Comparison of ENCODE assay signal across 29 cellular contexts in the genomic region with DNA sequence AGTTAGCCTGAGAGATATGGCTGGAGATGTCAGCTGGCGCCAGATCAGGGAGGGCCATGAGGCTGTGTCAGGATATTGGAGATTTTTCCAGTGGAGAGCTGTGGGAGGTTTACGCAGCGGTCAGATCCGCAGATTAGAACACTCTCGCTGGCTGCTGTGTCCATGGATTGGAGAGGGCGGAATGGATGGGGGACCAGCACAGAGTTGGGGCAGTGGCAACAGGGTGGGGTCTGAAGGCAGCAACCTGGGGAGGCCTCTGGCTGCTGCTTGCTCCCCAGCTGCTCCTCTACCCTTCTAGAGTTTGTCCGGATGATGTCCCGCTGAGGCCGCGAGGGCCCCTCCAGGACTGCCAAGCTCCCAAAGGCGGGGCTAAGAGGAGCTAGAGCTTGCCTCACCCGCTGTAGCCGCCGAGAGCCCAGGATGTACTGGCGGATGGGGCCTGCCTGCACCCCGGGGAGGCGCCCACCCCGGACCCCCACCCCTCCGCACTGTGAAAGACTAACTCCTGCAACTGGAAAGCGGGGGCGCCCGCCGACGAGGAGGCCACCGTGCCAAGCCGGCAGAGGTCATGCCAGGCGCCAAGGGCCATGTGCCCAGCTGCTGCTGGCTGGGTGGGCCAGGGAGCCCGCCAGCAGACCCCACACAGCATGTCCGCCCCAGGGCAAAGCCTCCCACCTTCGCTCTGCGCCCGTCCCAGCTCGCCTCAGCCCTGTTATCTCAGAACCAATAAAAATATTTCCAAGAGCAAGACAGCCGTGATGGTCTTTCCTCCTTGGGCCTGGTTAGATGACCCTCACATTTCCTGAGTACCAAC. TPM values are rescaled to one million over a fixed set of nuclear protein-coding genes. Genes with fewer than 3 reads are reported as not detected.
A peak's percentile ranks its signal among the peaks of the same experiment; 100 is the strongest.
DNase-seq lines count a peak whose midpoint lies in the region; ATAC-seq and TF ChIP-seq lines count a peak whose summit lies in the region.
"Had no signal": no experiment of that assay in that cellular context is flagged by ENCODE, and none has a peak within 500 bp of the region (broad histone marks: within the 10 kb centered on the region; RNA-seq: fewer than 3 reads in every experiment).

No MANE protein-coding gene starts in this region.

- peak overlapping the region; percentile 51 for H3K27ac Mint-ChIP-seq in activated CD4-positive, alpha-beta T cell treated with anti-CD3 and anti-CD28 coated beads for 36 hours
- H3K27ac Mint-ChIP-seq in chondrocyte (ENCODE audit: unreplicated experiment) = no peak overlapping the region
- no peak overlapping the region for H3K27ac Mint-ChIP-seq in HFFc6
- H3K27ac Mint-ChIP-seq: activated T-cell treated with anti-CD3 and anti-CD28 coated beads, Interleukin-2, amount 50 U/mL, for 24 hours; endodermal cell; T-cell had no signal

- POLR2A ChIA-PET in activated CD4-positive, alpha-beta T cell treated with anti-CD3 and anti-CD28 coated beads for 36 hours (lab: Charles Lee) = interaction anchor here (0.6 kb wide), 1 partner anchor 514 kb away, joined by 7 read pairs; no protein-coding TSS in a partner anchor

- CTCF ChIA-PET in activated CD4-positive, alpha-beta T cell treated with anti-CD3 and anti-CD28 coated beads for 36 hours (lab: Charles Lee) = interaction anchor here (0.5 to 1.0 kb wide), 3 partner anchors 17 to 320 kb away, joined by 3 to 5 read pairs (median 3); no protein-coding TSS in a partner anchor

- no peak overlapping the region for H3K4me3 ChIP-seq in skeletal muscle satellite cell (ENCODE audit: low read length)
- H3K4me3 ChIP-seq: coronary artery, esophagus squamous epithelium, gastrocnemius medialis, lung, skin epidermis had no signal

- no peaks in the 10 kb centered on the region for H3K9me3 Mint-ChIP-seq in activated CD4-positive, alpha-beta T cell treated with anti-CD3 and anti-CD28 coated beads for 36 hours (ENCODE audit: low read depth)
- H3K9me3 Mint-ChIP-seq in chondrocyte (ENCODE audit: low read depth) (no peaks in the 10 kb centered on the region), HFFc6 (no peaks in the 10 kb centered on the region)
- H3K9me3 Mint-ChIP-seq: activated T-cell treated with anti-CD3 and anti-CD28 coated beads, Interleukin-2, amount 50 U/mL, for 24 hours; endodermal cell; T-cell had no signal

- DNase-seq in activated CD4-positive, alpha-beta T cell treated with anti-CD3 and anti-CD28 coated beads for 36 hours = no peak
- no peak for DNase-seq in activated CD4-positive, alpha-beta T cell treated with anti-CD3 and anti-CD28 coated beads, Interleukin-2, amount 50 U/mL, for 4 hours
- peak; percentile 45 for DNase-seq in NCI-H82 (lab: John Stamatoyannopoulos, UW)
- DNase-seq in chondrocyte (ENCODE audit: low spot score) = peak; percentile 77
- DNase-seq in HFFc6 = no peak
- no peak for DNase-seq in hypothalamus (lab: John Stamatoyannopoulos, UW)
- DNase-seq: activated CD4-positive, alpha-beta T cell treated with anti-CD3 and anti-CD28 coated beads for 4 hours; activated T-cell treated with anti-CD3 and anti-CD28 coated beads, Interleukin-2, amount 50 U/mL, for 24 hours; Calu3; DND-41; endodermal cell; esophagus squamous epithelium; gastrocnemius medialis; GOT3; hippocampal formation; NCI-H1436 treated with DMSO at 0.1 percent for 48 hours; NCI-H2171 treated with DMSO at 0.1 percent for 48 hours; NCI-H526 treated with DMSO at 0.1 percent for 48 hours; nucleus accumbens; T-cell had no signal

- no peak overlapping the region for H3K9ac ChIP-seq in skeletal muscle satellite cell (ENCODE audit: low read depth, low read length)
- H3K9ac ChIP-seq: KMS-11 had no signal

- H3K9me3 ChIP-seq in skeletal muscle satellite cell (replicated peaks; ENCODE audit: low read length) = no peaks in the 10 kb centered on the region
- H3K9me3 ChIP-seq: esophagus squamous epithelium, gastrocnemius medialis had no signal

- TF ChIP-seq CTCF in chondrocyte (IDR thresholded peaks at IDR 0.05) (no peak), HFFc6 (IDR thresholded peaks at IDR 0.05) (no peak)

- intact Hi-C loops in activated CD4-positive, alpha-beta T cell treated with anti-CD3 and anti-CD28 coated beads for 36 hours (cut with DNase I, micrococcal nuclease) = no loop called here

- H3K4me1 Mint-ChIP-seq in activated CD4-positive, alpha-beta T cell treated with anti-CD3 and anti-CD28 coated beads for 36 hours = no peaks in the 10 kb centered on the region
- no peaks in the 10 kb centered on the region for H3K4me1 Mint-ChIP-seq in chondrocyte (ENCODE audit: low read depth)
- H3K4me1 Mint-ChIP-seq in HFFc6 (ENCODE audit: low read depth) = no peaks in the 10 kb centered on the region
- H3K4me1 Mint-ChIP-seq: T-cell had no signal

- H3K4me2 ChIP-seq in skeletal muscle satellite cell (ENCODE audit: low read length) = peak overlapping the region; percentile 2
- H3K4me2 ChIP-seq: KMS-11 had no signal

- ATAC-seq in activated CD4-positive, alpha-beta T cell treated with anti-CD3 and anti-CD28 coated beads for 36 hours = no peak
- no peak for ATAC-seq in GM18517 (IDR thresholded peaks at IDR 0.05; ENCODE audit: unreplicated experiment)
- ATAC-seq: gastrocnemius medialis, Right ventricle myocardium inferior, T-cell had no signal

- no peaks in the 10 kb centered on the region for H3K36me3 Mint-ChIP-seq in activated CD4-positive, alpha-beta T cell treated with anti-CD3 and anti-CD28 coated beads for 36 hours (ENCODE audit: low read depth)
- H3K36me3 Mint-ChIP-seq in chondrocyte (ENCODE audit: low read depth) (no peaks in the 10 kb centered on the region), HFFc6 (ENCODE audit: low read depth) (no peaks in the 10 kb centered on the region)
- H3K36me3 Mint-ChIP-seq: T-cell had no signal

- H3K27me3 Mint-ChIP-seq in activated CD4-positive, alpha-beta T cell treated with anti-CD3 and anti-CD28 coated beads for 36 hours = no peaks in the 10 kb centered on the region
- H3K27me3 Mint-ChIP-seq in chondrocyte (ENCODE audit: low read depth) (peaks cover 1% of the 10 kb centered on the region), HFFc6 (ENCODE audit: insufficient read depth) (peaks cover 25% of the 10 kb centered on the region)
- H3K27me3 Mint-ChIP-seq: activated T-cell treated with anti-CD3 and anti-CD28 coated beads, Interleukin-2, amount 50 U/mL, for 24 hours had no signal

- no peak overlapping the region for H3K4me3 Mint-ChIP-seq in activated CD4-positive, alpha-beta T cell treated with anti-CD3 and anti-CD28 coated beads for 36 hours
- no peak overlapping the region for H3K4me3 Mint-ChIP-seq in chondrocyte (ENCODE audit: unreplicated experiment)
- H3K4me3 Mint-ChIP-seq in HFFc6 = no peak overlapping the region
- H3K4me3 Mint-ChIP-seq: activated T-cell treated with anti-CD3 and anti-CD28 coated beads, Interleukin-2, amount 50 U/mL, for 24 hours; endodermal cell; T-cell had no signal

- H3K36me3 ChIP-seq in skeletal muscle satellite cell (ENCODE audit: insufficient read depth, low read length) = no peaks in the 10 kb centered on the region
- H3K36me3 ChIP-seq: esophagus squamous epithelium, gastrocnemius medialis had no signal

- H3K27me3 ChIP-seq in skeletal muscle satellite cell (ENCODE audit: control insufficient read depth, insufficient read depth, low read length) = peaks cover 37% of the 10 kb centered on the region
- H3K27me3 ChIP-seq: esophagus squamous epithelium, gastrocnemius medialis had no signal

- H3K4me1 ChIP-seq in skeletal muscle satellite cell (ENCODE audit: control insufficient read depth, insufficient read depth, low read length) = peaks cover 2% of the 10 kb centered on the region
- H3K4me1 ChIP-seq: gastrocnemius medialis had no signal

RNA-seq across cellular contexts. Expression of a gene that starts 20.2 kb away (rescaled TPM):
- total RNA-seq in activated CD4-positive, alpha-beta T cell treated with anti-CD3 and anti-CD28 coated beads for 36 hours = 10 to 100 TPM; 70.6 to 89.5 TPM
- 143 to 204 TPM (median 144 TPM) in 3 replicates for total RNA-seq in chondrocyte
- total RNA-seq in skeletal muscle satellite cell (2012; rRNA removed) = 78.6 and 84.5 TPM in 2 replicates
- total RNA-seq in HFFc6 (2021; fragmentation: NEBNext Ultra II Directional; extraction: Animal tissue kit (Norgen Biotek cat#: 25700)) = 100 to 1,000 TPM; 195 to 241 (median 209) TPM

RNA-seq across cellular contexts. Expression of a gene that starts 26.4 kb away (rescaled TPM):
- under 1 TPM; 0.73 to 0.90 TPM for total RNA-seq in activated CD4-positive, alpha-beta T cell treated with anti-CD3 and anti-CD28 coated beads for 36 hours
- total RNA-seq in chondrocyte = not detected in 3 replicates
- 0.22 and 0.76 TPM in 2 replicates for total RNA-seq in skeletal muscle satellite cell (2012; rRNA removed)
- 1 to 10 TPM in 4 of 6 experiments, under 1 TPM in 2; 0.09 to 2.2 (median 1.4) TPM for total RNA-seq in HFFc6 (2021; fragmentation: NEBNext Ultra II Directional; extraction: Animal tissue kit (Norgen Biotek cat#: 25700))
- total RNA-seq: bronchial epithelial cell, pulmonary artery endothelial cell, T-cell had no signal

RNA-seq across cellular contexts. Expression of a gene that starts 43.5 kb away (rescaled TPM):
- total RNA-seq in activated CD4-positive, alpha-beta T cell treated with anti-CD3 and anti-CD28 coated beads for 36 hours = 10 to 100 TPM; 20.1 to 26.6 TPM
- 21.9 to 22.7 TPM (median 22.3 TPM) in 3 replicates for total RNA-seq in chondrocyte
- total RNA-seq in skeletal muscle satellite cell (2012; rRNA removed) = 16.5 and 19.7 TPM in 2 replicates
- total RNA-seq in HFFc6 (2021; fragmentation: NEBNext Ultra II Directional; extraction: Animal tissue kit (Norgen Biotek cat#: 25700)) = 10 to 100 TPM; 32.9 to 39.5 (median 34.4) TPM

RNA-seq across cellular contexts. Expression of a gene that starts 58.8 kb away (rescaled TPM):
- 10 to 100 TPM; 10.1 to 17.4 TPM for total RNA-seq in activated CD4-positive, alpha-beta T cell treated with anti-CD3 and anti-CD28 coated beads for 36 hours
- 6.8 to 7.2 TPM (median 7.0 TPM) in 3 replicates for total RNA-seq in chondrocyte
- 8.6 and 9.4 TPM in 2 replicates for total RNA-seq in skeletal muscle satellite cell (2012; rRNA removed)
- total RNA-seq in HFFc6 (2021; fragmentation: NEBNext Ultra II Directional; extraction: Animal tissue kit (Norgen Biotek cat#: 25700)) = 1 to 10 TPM in 5 of 6 experiments, under 1 TPM in 1; 0.99 to 2.4 (median 2.0) TPM

Comparison
In these comparisons a context has a peak if more than half of its experiments do, and no peak if none do; other contexts are left out.
1. DNase-seq: peak in NCI-H82 (single experiment) and chondrocyte (single experiment); none in activated CD4-positive, alpha-beta T cell treated with anti-CD3 and anti-CD28 coated beads for 36 hours (single experiment), activated CD4-positive, alpha-beta T cell treated with anti-CD3 and anti-CD28 coated beads, Interleukin-2, amount 50 U/mL, for 4 hours (0 of 2), HFFc6 (single experiment) and hypothalamus (0 of 51).